In the genomic region with DNA sequence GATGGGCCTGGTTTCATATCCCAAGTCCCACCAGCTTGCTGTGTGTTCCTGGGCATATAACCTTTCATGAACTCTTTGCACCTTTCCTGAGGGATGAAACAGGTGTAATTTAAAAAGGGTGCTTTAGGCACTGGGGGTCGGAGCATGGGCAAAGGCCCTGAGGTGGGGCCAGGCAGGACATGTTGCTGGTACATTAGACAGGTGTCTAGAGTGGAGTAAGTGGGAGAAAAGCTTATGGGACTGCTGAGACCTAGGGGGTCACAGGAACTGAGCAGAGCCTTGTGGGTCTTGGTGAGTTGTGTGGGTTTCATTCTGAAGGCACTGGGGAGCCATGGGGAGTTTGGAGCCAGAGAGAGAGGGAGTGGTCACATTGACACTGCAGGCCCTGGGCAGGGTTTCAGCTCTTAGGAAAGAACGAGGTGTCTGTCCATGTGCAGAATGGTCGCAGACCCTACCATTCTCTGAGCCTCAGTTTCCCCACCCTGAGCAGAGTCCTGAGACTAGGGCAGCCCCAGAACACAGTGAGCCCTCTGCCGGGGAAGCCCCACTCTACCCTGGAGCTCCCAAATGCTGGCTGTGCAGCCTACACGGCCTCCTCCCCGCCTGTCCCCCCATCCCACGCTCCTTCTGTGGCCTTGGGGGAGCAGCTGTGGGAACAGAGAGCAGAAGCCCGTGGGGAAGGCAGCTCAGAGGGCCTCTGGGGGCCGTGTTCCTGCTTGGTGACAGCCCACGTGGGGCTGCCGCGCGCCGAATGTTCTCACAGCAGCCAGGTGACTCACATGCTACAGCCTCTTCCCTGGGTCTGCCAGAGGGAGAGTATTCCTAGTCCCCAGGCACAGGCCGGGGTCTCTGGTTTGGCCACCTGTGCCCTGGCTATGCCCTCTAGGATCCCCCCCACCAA, we compare ENCODE assay signal across 21 cellular contexts. TPM values are rescaled to one million over a fixed set of nuclear protein-coding genes. Genes with fewer than 3 reads are reported as not detected.
"Had no signal": no experiment of that assay in that cellular context is flagged by ENCODE, and none has a peak within 500 bp of the region (broad histone marks: within the 10 kb centered on the region; RNA-seq: fewer than 3 reads in every experiment).

No MANE protein-coding gene starts in this region.

- H3K4me1 Mint-ChIP-seq: activated CD4-positive, alpha-beta T cell treated with anti-CD3 and anti-CD28 coated beads, Interleukin-2, amount 10 ng/mL, durations not matched to agents 7 days and 5 days; activated naive CD8-positive, alpha-beta T cell treated with anti-CD3 and anti-CD28 coated beads, Interleukin-2, amount 50 U/mL, for 24 hours; naive thymus-derived CD4-positive, alpha-beta T cell had no signal

- H3K4me3 Mint-ChIP-seq: activated CD4-positive, alpha-beta T cell treated with anti-CD3 and anti-CD28 coated beads, Interleukin-2, amount 10 ng/mL, durations not matched to agents 7 days and 5 days; activated naive CD8-positive, alpha-beta T cell treated with anti-CD3 and anti-CD28 coated beads, Interleukin-2, amount 50 U/mL, for 24 hours; activated T-helper 1 cell treated with anti-CD3 and anti-CD28 coated beads, Interleukin-12 subunit alpha, Interleukin-12 subunit beta, Interleukin-2, Interleukin-4 antibody, amounts not matched to agents 30 ng/mL and 10 ng/mL and 1 ng/mL, durations not matched to agents 14 hours and 24 hours and 36 hours; dendritic cell treated with granulocyte-macrophage colony-stimulating factor and Interleukin-4, amounts not matched to agents 40 ng/mL and 50 ng/mL, for 4 days; naive thymus-derived CD4-positive, alpha-beta T cell; stimulated activated naive CD8-positive, alpha-beta T cell treated with anti-CD3 and anti-CD28 coated beads, Interleukin-15, Interleukin-2, amounts not matched to agents 100 ng/mL and 50 ng/mL, for 24 hours had no signal

- H3K4me2 ChIP-seq: hepatocyte had no signal

- H3K9me3 Mint-ChIP-seq: activated CD4-positive, alpha-beta T cell treated with anti-CD3 and anti-CD28 coated beads, Interleukin-2, amount 10 ng/mL, durations not matched to agents 7 days and 5 days; activated naive CD8-positive, alpha-beta T cell treated with anti-CD3 and anti-CD28 coated beads, Interleukin-2, amount 50 U/mL, for 24 hours; activated T-helper 1 cell treated with anti-CD3 and anti-CD28 coated beads, Interleukin-12 subunit alpha, Interleukin-12 subunit beta, Interleukin-2, Interleukin-4 antibody, amounts not matched to agents 30 ng/mL and 10 ng/mL and 1 ng/mL, durations not matched to agents 14 hours and 24 hours and 36 hours; dendritic cell treated with granulocyte-macrophage colony-stimulating factor and Interleukin-4, amounts not matched to agents 40 ng/mL and 50 ng/mL, for 4 days; effector memory CD8-positive, alpha-beta T cell; naive thymus-derived CD4-positive, alpha-beta T cell; stimulated activated naive CD8-positive, alpha-beta T cell treated with anti-CD3 and anti-CD28 coated beads, Interleukin-15, Interleukin-2, amounts not matched to agents 100 ng/mL and 50 ng/mL, for 24 hours had no signal

- H3K9me3 ChIP-seq: mucosa of descending colon, prostate gland, suprapubic skin had no signal

- H3K4me1 ChIP-seq: prostate gland, suprapubic skin had no signal

- H3K36me3 Mint-ChIP-seq: naive thymus-derived CD4-positive, alpha-beta T cell had no signal

- DNase-seq: activated CD4-positive, alpha-beta T cell treated with anti-CD3 and anti-CD28 coated beads, Interleukin-2, amount 10 ng/mL, durations not matched to agents 7 days and 5 days; activated CD4-positive, CD25-positive, alpha-beta regulatory T cell; activated CD8-positive, alpha-beta memory T cell treated with anti-CD3 and anti-CD28 coated beads for 24 hours; activated naive CD4-positive, alpha-beta T cell treated with Interleukin-2 at 50 U/mL for 16 hours; activated naive CD8-positive, alpha-beta T cell treated with anti-CD3 and anti-CD28 coated beads, Interleukin-2, amount 50 U/mL, for 24 hours; aorta; effector memory CD8-positive, alpha-beta T cell; islet precursor cell; mucosa of descending colon; naive thymus-derived CD4-positive, alpha-beta T cell; small intestine; stimulated activated CD4-positive, alpha-beta T cell treated with anti-CD3 and anti-CD28 coated beads, Interleukin-4, amount 100 ng/mL, for 4 hours; stimulated activated CD8-positive, alpha-beta memory T cell treated with anti-CD3 and anti-CD28 coated beads, Interleukin-4, amount 100 ng/mL, for 48 hours had no signal

- H3K36me3 ChIP-seq: prostate gland, suprapubic skin had no signal

- H3K27ac ChIP-seq: hepatocyte, prostate gland, suprapubic skin had no signal

- H3K79me2 ChIP-seq: hepatocyte had no signal

- H3K4me3 ChIP-seq: hepatocyte, lung, mucosa of descending colon, prostate gland, suprapubic skin had no signal

- ATAC-seq: activated naive CD8-positive, alpha-beta T cell treated with anti-CD3 and anti-CD28 coated beads, Interleukin-2, amount 50 U/mL, for 24 hours; effector memory CD8-positive, alpha-beta T cell; mucosa of descending colon; naive thymus-derived CD4-positive, alpha-beta T cell had no signal

- H3K27me3 ChIP-seq: hepatocyte, suprapubic skin had no signal

- H3K27ac Mint-ChIP-seq: activated CD4-positive, alpha-beta T cell treated with anti-CD3 and anti-CD28 coated beads, Interleukin-2, amount 10 ng/mL, durations not matched to agents 7 days and 5 days; activated naive CD8-positive, alpha-beta T cell treated with anti-CD3 and anti-CD28 coated beads, Interleukin-2, amount 50 U/mL, for 24 hours; activated T-helper 1 cell treated with anti-CD3 and anti-CD28 coated beads, Interleukin-12 subunit alpha, Interleukin-12 subunit beta, Interleukin-2, Interleukin-4 antibody, amounts not matched to agents 30 ng/mL and 10 ng/mL and 1 ng/mL, durations not matched to agents 14 hours and 24 hours and 36 hours; dendritic cell treated with granulocyte-macrophage colony-stimulating factor and Interleukin-4, amounts not matched to agents 40 ng/mL and 50 ng/mL, for 4 days; naive thymus-derived CD4-positive, alpha-beta T cell; stimulated activated naive CD8-positive, alpha-beta T cell treated with anti-CD3 and anti-CD28 coated beads, Interleukin-15, Interleukin-2, amounts not matched to agents 100 ng/mL and 50 ng/mL, for 24 hours had no signal

- H2AFZ ChIP-seq: hepatocyte had no signal

RNA-seq across cellular contexts. Expression of a gene that starts 7.3 kb away (rescaled TPM):
- total RNA-seq: activated CD4-positive, alpha-beta T cell treated with anti-CD3 and anti-CD28 coated beads, Interleukin-2, amount 10 ng/mL, durations not matched to agents 7 days and 5 days; T-helper 2 cell treated with Interferon-gamma antibody and Interleukin-4, amounts not matched to agents 100 ng/mL and 5 ng/mL, for 36 hours had no signal

RNA-seq across cellular contexts. Expression of a gene that starts 52.4 kb away (rescaled TPM):
- total RNA-seq: activated CD4-positive, alpha-beta T cell treated with anti-CD3 and anti-CD28 coated beads, Interleukin-2, amount 10 ng/mL, durations not matched to agents 7 days and 5 days; activated T-helper 1 cell treated with anti-CD3 and anti-CD28 coated beads, Interleukin-12 subunit alpha, Interleukin-12 subunit beta, Interleukin-2, Interleukin-4 antibody, amounts not matched to agents 30 ng/mL and 10 ng/mL and 1 ng/mL, durations not matched to agents 14 hours and 24 hours and 36 hours; naive thymus-derived CD4-positive, alpha-beta T cell; T-helper 2 cell treated with Interferon-gamma antibody and Interleukin-4, amounts not matched to agents 100 ng/mL and 5 ng/mL, for 36 hours had no signal
